Comparison of ENCODE assay signal across 8 cellular contexts in the genomic region with DNA sequence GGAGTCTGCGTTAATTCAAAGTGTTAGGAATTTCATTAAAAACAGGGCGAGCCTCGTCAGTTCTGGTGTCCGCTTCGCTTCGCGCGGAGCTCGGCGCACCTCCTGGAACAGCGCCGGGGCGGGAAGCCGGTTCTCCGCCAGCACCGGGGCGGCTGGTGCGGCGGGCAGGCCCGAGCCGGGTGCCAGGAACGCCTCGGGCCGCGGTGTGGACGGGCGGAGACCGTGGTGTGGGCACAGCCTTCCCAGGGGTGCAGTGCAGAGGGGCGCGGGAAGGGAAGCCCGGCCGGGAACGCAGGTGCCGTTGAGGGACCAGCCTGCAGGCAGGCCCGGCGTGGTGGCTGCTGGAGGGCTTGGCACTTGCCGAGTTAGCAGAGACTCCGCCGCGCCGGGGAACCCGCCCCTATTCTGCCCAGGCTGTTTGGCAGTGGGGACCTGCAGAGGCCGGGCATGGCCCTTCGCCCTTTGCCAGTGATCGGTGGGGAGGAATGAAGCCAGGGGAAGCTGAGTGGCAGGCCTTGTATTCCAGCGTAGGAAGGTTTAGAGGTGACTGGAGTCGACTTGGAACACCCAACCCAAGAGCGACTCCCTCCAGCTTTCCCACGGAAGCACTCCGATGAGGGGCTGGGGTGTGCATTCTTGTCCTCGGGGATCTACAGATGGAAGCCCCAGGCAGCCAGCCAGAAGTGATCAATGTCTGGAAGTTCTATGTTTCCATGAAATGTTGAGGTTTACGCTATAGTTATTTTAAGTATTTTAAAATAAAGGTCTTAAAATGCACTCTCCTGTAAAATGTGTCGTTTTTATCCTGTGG. TPM values are rescaled to one million over a fixed set of nuclear protein-coding genes. Genes with fewer than 3 reads are reported as not detected.
DNase-seq lines count a peak whose midpoint lies in the region; ATAC-seq and TF ChIP-seq lines count a peak whose summit lies in the region.

No MANE protein-coding gene starts in this region.

- 10 to 30% methylated on average over 12 to 35 of the region's 53 CpGs for WGBS in thyroid gland, 2 donors

- H3K9me3 ChIP-seq in neural progenitor cell (ENCODE audit: low read depth) (no peaks in the 10 kb centered on the region), thyroid gland (no peaks in the 10 kb centered on the region)

- H3K9ac ChIP-seq in neural progenitor cell: no peak overlapping the region

- peak overlapping the region; percentile 99 for H3K27ac Mint-ChIP-seq in activated T-helper 1 cell treated with anti-CD3 and anti-CD28 coated beads, Interleukin-12 subunit alpha, Interleukin-12 subunit beta, Interleukin-2, Interleukin-4 antibody, amounts not matched to agents 30 ng/mL and 10 ng/mL and 1 ng/mL, durations not matched to agents 14 hours and 24 hours and 36 hours
- H3K27ac Mint-ChIP-seq in neural progenitor cell: no peak overlapping the region

- peaks cover 36% of the 10 kb centered on the region for H3K79me2 ChIP-seq in neural progenitor cell (ENCODE audit: low read depth)

- H3K4me2 ChIP-seq in neural progenitor cell: no peak overlapping the region

- no peaks in the 10 kb centered on the region for H3F3A ChIP-seq in neural progenitor cell (ENCODE audit: low read depth)

- DNase-seq in NCI-H1092 (lab: John Stamatoyannopoulos, UW) (peak; percentile 61), fibroblast of mammary gland (ENCODE audit: low read depth) (no peak), neural progenitor cell (ENCODE audit: low spot score) (no peak), thyroid gland (peak; percentile 74 to 79), SK-N-DZ (ENCODE audit: low spot score) (no peak), NCI-H2107 (lab: John Stamatoyannopoulos, UW) (no peak)
- DNase-seq in activated T-helper 1 cell treated with anti-CD3 and anti-CD28 coated beads, Interleukin-12 subunit alpha, Interleukin-12 subunit beta, Interleukin-2, Interleukin-4 antibody, amounts not matched to agents 30 ng/mL and 10 ng/mL and 1 ng/mL, durations not matched to agents 14 hours and 24 hours and 36 hours (ENCODE audit: low spot score): peak; percentile 22

- H3K27ac ChIP-seq in neural progenitor cell: no peak overlapping the region
- peak overlapping the region; percentile 93 to 98 (median 97) for H3K27ac ChIP-seq in thyroid gland

- peaks cover 24% of the 10 kb centered on the region for H3K4me1 Mint-ChIP-seq in activated T-helper 1 cell treated with anti-CD3 and anti-CD28 coated beads, Interleukin-12 subunit alpha, Interleukin-12 subunit beta, Interleukin-2, Interleukin-4 antibody, amounts not matched to agents 30 ng/mL and 10 ng/mL and 1 ng/mL, durations not matched to agents 14 hours and 24 hours and 36 hours (ENCODE audit: low read depth)
- H3K4me1 Mint-ChIP-seq in neural progenitor cell: peaks cover 16% of the 10 kb centered on the region

- H2AFZ ChIP-seq in neural progenitor cell (replicated peaks): peak overlapping the region; percentile 15

- H3K4me3 ChIP-seq in fibroblast of mammary gland (ENCODE audit: control insufficient read depth, low read depth, low read length): peak overlapping the region; percentile 46
- no peak overlapping the region for H3K4me3 ChIP-seq in neural progenitor cell
- H3K4me3 ChIP-seq in thyroid gland (replicated peaks in 1 of 3): peak overlapping the region; percentile 7 to 64 (median 47)

- intact Hi-C loops in activated T-helper 1 cell treated with anti-CD3 and anti-CD28 coated beads, Interleukin-12 subunit alpha, Interleukin-12 subunit beta, Interleukin-2, Interleukin-4 antibody, amounts not matched to agents 30 ng/mL and 10 ng/mL and 1 ng/mL, durations not matched to agents 14 hours and 24 hours and 36 hours (cut with micrococcal nuclease): loop anchor here (1.0 kb wide), 3 partner anchors 113 to 288 kb away; partner anchors contain the start of gene CHPF2
- intact Hi-C loops in thyroid gland (cut with DNase I): no loop called here

- no peak for TF ChIP-seq POLR2A in thyroid gland (IDR thresholded peaks at IDR 0.05)

- H3K36me3 Mint-ChIP-seq in activated T-helper 1 cell treated with anti-CD3 and anti-CD28 coated beads, Interleukin-12 subunit alpha, Interleukin-12 subunit beta, Interleukin-2, Interleukin-4 antibody, amounts not matched to agents 30 ng/mL and 10 ng/mL and 1 ng/mL, durations not matched to agents 14 hours and 24 hours and 36 hours (ENCODE audit: low read depth): peaks cover 7% of the 10 kb centered on the region
- H3K36me3 Mint-ChIP-seq in neural progenitor cell: peaks cover 11% of the 10 kb centered on the region

- peaks cover 33% of the 10 kb centered on the region for H4K20me1 ChIP-seq in neural progenitor cell (ENCODE audit: low read depth)

- H3K4me1 ChIP-seq in neural progenitor cell: peaks cover 10% of the 10 kb centered on the region
- peaks cover 18 to 25% of the 10 kb centered on the region in 2 donors for H3K4me1 ChIP-seq in thyroid gland

- TF ChIP-seq CTCF in fibroblast of mammary gland (conservative IDR thresholded peaks at IDR 0.05; ENCODE audit: control insufficient read depth, insufficient read depth, low read depth, low read length) (no peak), neural progenitor cell (IDR thresholded peaks at IDR 0.05) (no peak), thyroid gland (IDR thresholded peaks at IDR 0.05) (no peak)

- peak overlapping the region; percentile 85 for H3K4me3 Mint-ChIP-seq in activated T-helper 1 cell treated with anti-CD3 and anti-CD28 coated beads, Interleukin-12 subunit alpha, Interleukin-12 subunit beta, Interleukin-2, Interleukin-4 antibody, amounts not matched to agents 30 ng/mL and 10 ng/mL and 1 ng/mL, durations not matched to agents 14 hours and 24 hours and 36 hours
- peak overlapping the region; percentile 96 for H3K4me3 Mint-ChIP-seq in neural progenitor cell

- H3K9me3 Mint-ChIP-seq in activated T-helper 1 cell treated with anti-CD3 and anti-CD28 coated beads, Interleukin-12 subunit alpha, Interleukin-12 subunit beta, Interleukin-2, Interleukin-4 antibody, amounts not matched to agents 30 ng/mL and 10 ng/mL and 1 ng/mL, durations not matched to agents 14 hours and 24 hours and 36 hours: no peaks in the 10 kb centered on the region
- peaks cover 6% of the 10 kb centered on the region for H3K9me3 Mint-ChIP-seq in neural progenitor cell

- H3K27me3 Mint-ChIP-seq in activated T-helper 1 cell treated with anti-CD3 and anti-CD28 coated beads, Interleukin-12 subunit alpha, Interleukin-12 subunit beta, Interleukin-2, Interleukin-4 antibody, amounts not matched to agents 30 ng/mL and 10 ng/mL and 1 ng/mL, durations not matched to agents 14 hours and 24 hours and 36 hours (ENCODE audit: insufficient read depth): peaks cover 12% of the 10 kb centered on the region
- H3K27me3 Mint-ChIP-seq in neural progenitor cell (ENCODE audit: insufficient read depth, low read depth): peaks cover 7% of the 10 kb centered on the region

- no peaks in the 10 kb centered on the region for H3K27me3 ChIP-seq in neural progenitor cell
- no peaks in the 10 kb centered on the region for H3K27me3 ChIP-seq in thyroid gland

- H3K36me3 ChIP-seq in neural progenitor cell: no peaks in the 10 kb centered on the region
- H3K36me3 ChIP-seq in thyroid gland: no peaks in the 10 kb centered on the region

- peak; percentile 2 for ATAC-seq in GM18498 (IDR thresholded peaks at IDR 0.05; ENCODE audit: unreplicated experiment)

RNA-seq across cellular contexts. Expression of gene RHEB, which starts 0.9 kb away (rescaled TPM):
- 62.5 and 65.5 TPM in 2 replicates for total RNA-seq in activated T-helper 1 cell treated with anti-CD3 and anti-CD28 coated beads, Interleukin-12 subunit alpha, Interleukin-12 subunit beta, Interleukin-2, Interleukin-4 antibody, amounts not matched to agents 30 ng/mL and 10 ng/mL and 1 ng/mL, durations not matched to agents 14 hours and 24 hours and 36 hours
- 94.2 and 225 TPM in 2 replicates for total RNA-seq in neural progenitor cell (ENCODE audit: low replicate concordance)
- total RNA-seq in thyroid gland: 100 to 1,000 TPM in 2 of 4 donors, 10 to 100 TPM in 2; 88.3 to 104 (median 95.6) TPM
- 167 and 203 TPM in 2 replicates for polyA plus RNA-seq in SK-N-DZ (2014; cell fraction: cytosol; rRNA removed)
- polyA plus RNA-seq in SK-N-DZ (2014; cell fraction: nucleus; rRNA removed): 118 and 142 TPM in 2 replicates

Comparison
In these comparisons a context has a peak if more than half of its experiments do, and no peak if none do; other contexts are left out.
1. DNase-seq: peak in NCI-H1092 (single experiment), activated T-helper 1 cell treated with anti-CD3 and anti-CD28 coated beads, Interleukin-12 subunit alpha, Interleukin-12 subunit beta, Interleukin-2, Interleukin-4 antibody, amounts not matched to agents 30 ng/mL and 10 ng/mL and 1 ng/mL, durations not matched to agents 14 hours and 24 hours and 36 hours (single experiment) and thyroid gland (2 of 2); none in fibroblast of mammary gland (single experiment), neural progenitor cell (single experiment), SK-N-DZ (single experiment) and NCI-H2107 (single experiment).